In the genomic region with DNA sequence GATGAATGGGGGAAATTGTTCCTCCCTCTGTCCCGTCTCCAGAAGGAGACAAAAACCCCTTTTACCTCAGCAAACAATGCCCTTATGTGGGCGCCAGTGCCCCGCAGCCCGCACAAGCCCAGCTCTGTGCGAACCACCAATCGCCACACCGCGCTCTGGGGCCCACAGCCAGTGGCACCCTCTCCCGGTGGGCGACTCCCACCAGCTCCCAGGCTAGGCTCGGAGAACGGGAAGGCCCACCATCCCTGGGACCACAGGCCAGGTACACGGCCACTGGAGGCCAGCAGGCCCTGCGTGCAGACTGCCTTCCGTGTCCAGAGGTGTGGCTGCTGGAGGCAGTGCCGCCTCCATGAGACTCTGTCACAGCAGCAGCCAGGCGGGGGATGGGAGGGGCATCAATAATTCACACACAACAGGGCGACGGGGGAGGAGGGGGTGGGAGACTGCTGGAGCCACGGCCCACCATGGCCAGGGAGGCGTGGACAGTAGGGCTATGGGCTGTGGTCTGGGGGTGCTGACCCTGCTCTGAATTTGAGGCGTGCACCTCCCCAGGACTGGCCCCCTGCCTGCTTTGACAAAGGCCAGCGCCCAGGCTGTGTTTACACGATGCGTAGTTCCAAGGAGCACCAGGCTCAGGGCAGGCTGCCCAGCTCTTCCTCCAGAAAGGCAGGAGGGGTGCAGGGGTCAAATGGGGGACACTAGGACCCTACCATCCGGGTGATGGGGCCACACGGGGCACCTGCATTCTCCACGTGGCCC, we compare ENCODE assay signal across 13 cellular contexts.
DNase-seq lines count a peak whose midpoint lies in the region; ATAC-seq lines count a peak whose summit lies in the region.
"Had no signal": no experiment of that assay in that cellular context is flagged by ENCODE, and none has a peak within 500 bp of the region (broad histone marks: within the 10 kb centered on the region; RNA-seq: fewer than 3 reads in every experiment).

No MANE protein-coding gene starts in this region.

- H3K4me3 ChIP-seq in esophagus (ENCODE audit: low read depth in 1 of 2, low read length in 2 of 2) (no peak overlapping the region), subcutaneous abdominal adipose tissue (ENCODE audit: low read depth in 1 of 5, low read length in 5 of 5) (no peak overlapping the region)
- H3K4me3 ChIP-seq: ovary had no signal

- no peaks in the 10 kb centered on the region for H3K27me3 Mint-ChIP-seq in activated T-cell treated with anti-CD3 and anti-CD28 coated beads, Interleukin-2, amount 50 U/mL, for 4 hours (ENCODE audit: low read depth)
- H3K27me3 Mint-ChIP-seq: activated B cell treated with CpG ODN at 0.5 μM for 24 hours had no signal

- H3K36me3 Mint-ChIP-seq in activated T-cell treated with anti-CD3 and anti-CD28 coated beads, Interleukin-2, amount 50 U/mL, for 4 hours (ENCODE audit: insufficient read depth) = no peaks in the 10 kb centered on the region

- no peaks in the 10 kb centered on the region for H3K9me3 Mint-ChIP-seq in activated T-cell treated with anti-CD3 and anti-CD28 coated beads, Interleukin-2, amount 50 U/mL, for 4 hours
- H3K9me3 Mint-ChIP-seq: activated B cell treated with CpG ODN at 0.5 μM for 24 hours; activated T-helper 1 cell treated with anti-CD3 and anti-CD28 coated beads, Interleukin-12 subunit alpha, Interleukin-12 subunit beta, Interleukin-2, Interleukin-4 antibody, amounts not matched to agents 30 ng/mL and 10 ng/mL and 1 ng/mL, durations not matched to agents 14 hours and 24 hours and 36 hours had no signal

- H3K9ac ChIP-seq in subcutaneous abdominal adipose tissue (ENCODE audit: low read length in 5 of 5) = peak overlapping the region in 1 of 5 donors; percentile 47

- H3K27ac ChIP-seq in esophagus (ENCODE audit: low read depth in 2 of 2, low read length in 1 of 2) = peak overlapping the region; percentile 17 to 37
- peak overlapping the region; percentile 65 for H3K27ac ChIP-seq in subcutaneous abdominal adipose tissue (ENCODE audit: low read depth, low read length)
- H3K27ac ChIP-seq: ovary had no signal

- H3K4me1 ChIP-seq in esophagus (ENCODE audit: control insufficient read depth in 2 of 2, insufficient read depth in 2 of 2, low read length in 1 of 2) = peaks cover 0 to 3% of the 10 kb centered on the region in 2 donors
- H3K4me1 ChIP-seq in subcutaneous abdominal adipose tissue (ENCODE audit: control insufficient read depth in 5 of 5, insufficient read depth in 5 of 5, low read length in 5 of 5) = peaks cover 0 to 59% (median 50%) of the 10 kb centered on the region in 5 donors

- 58 to 64% methylated on average over 26 to 28 of the region's 28 CpGs for WGBS in esophagus, 2 donors

- H3K9me3 ChIP-seq in esophagus (ENCODE audit: control insufficient read depth in 2 of 2, insufficient read depth in 1 of 2, low read depth in 1 of 2, low read length in 1 of 2) (no peaks in the 10 kb centered on the region), subcutaneous abdominal adipose tissue (ENCODE audit: control insufficient read depth in 5 of 5, low read length in 5 of 5) (no peaks in the 10 kb centered on the region)
- H3K9me3 ChIP-seq: ovary had no signal

- DNase-seq in NCI-H69 (lab: John Stamatoyannopoulos, UW) = peak; percentile 23
- peak; percentile 92 for DNase-seq in midbrain (lab: John Stamatoyannopoulos, UW)
- no peak for DNase-seq in DMS153 (lab: John Stamatoyannopoulos, UW)
- DNase-seq in activated T-cell treated with anti-CD3 and anti-CD28 coated beads, Interleukin-2, amount 50 U/mL, for 4 hours = no peak
- DNase-seq: activated B cell treated with CpG ODN at 0.5 μM for 24 hours, NCI-H2171, SHP77 had no signal

- no peak overlapping the region for H3K4me3 Mint-ChIP-seq in activated T-cell treated with anti-CD3 and anti-CD28 coated beads, Interleukin-2, amount 50 U/mL, for 4 hours
- H3K4me3 Mint-ChIP-seq: activated B cell treated with CpG ODN at 0.5 μM for 24 hours; activated T-helper 1 cell treated with anti-CD3 and anti-CD28 coated beads, Interleukin-12 subunit alpha, Interleukin-12 subunit beta, Interleukin-2, Interleukin-4 antibody, amounts not matched to agents 30 ng/mL and 10 ng/mL and 1 ng/mL, durations not matched to agents 14 hours and 24 hours and 36 hours had no signal

- no peaks in the 10 kb centered on the region for H3K36me3 ChIP-seq in esophagus (ENCODE audit: control insufficient read depth in 2 of 2, insufficient read depth in 2 of 2, low read length in 1 of 2)
- H3K36me3 ChIP-seq in subcutaneous abdominal adipose tissue (ENCODE audit: control insufficient read depth in 5 of 5, insufficient read depth in 5 of 5, low read length in 5 of 5) = peaks cover 0 to 21% (median 9%) of the 10 kb centered on the region in 5 donors
- H3K36me3 ChIP-seq: ovary had no signal

- ATAC-seq in activated T-cell treated with anti-CD3 and anti-CD28 coated beads, Interleukin-2, amount 50 U/mL, for 4 hours = no peak
- no peak for ATAC-seq in esophagus mucosa
- ATAC-seq in GM18519 (IDR thresholded peaks at IDR 0.05; ENCODE audit: low FRiP score, unreplicated experiment) = no peak

- no peaks in the 10 kb centered on the region for H3K27me3 ChIP-seq in esophagus (ENCODE audit: control insufficient read depth in 1 of 2, insufficient read depth in 2 of 2, low read length in 2 of 2)
- no peaks in the 10 kb centered on the region for H3K27me3 ChIP-seq in subcutaneous abdominal adipose tissue (ENCODE audit: control insufficient read depth in 5 of 5, insufficient read depth in 4 of 5, low read length in 5 of 5)
- H3K27me3 ChIP-seq: ovary had no signal

- no peaks in the 10 kb centered on the region for H3K4me1 Mint-ChIP-seq in activated T-cell treated with anti-CD3 and anti-CD28 coated beads, Interleukin-2, amount 50 U/mL, for 4 hours (ENCODE audit: low read depth)

Comparison
In these comparisons a context has a peak if more than half of its experiments do, and no peak if none do; other contexts are left out.
1. DNase-seq: peak in NCI-H69 (single experiment) and midbrain (single experiment); none in DMS153 (single experiment) and activated T-cell treated with anti-CD3 and anti-CD28 coated beads, Interleukin-2, amount 50 U/mL, for 4 hours (single experiment).